In genomic region chr11:60835472-60835871, GRCh38 we compare ENCODE assay signal across 14 cellular contexts. TPM values are rescaled to one million over a fixed set of nuclear protein-coding genes. Genes with fewer than 3 reads are reported as not detected.
DNase-seq lines count a peak whose midpoint lies in the region; ATAC-seq and TF ChIP-seq lines count a peak whose summit lies in the region.
"Had no signal": no experiment of that assay in that cellular context is flagged by ENCODE, and none has a peak within 500 bp of the region (broad histone marks: within the 10 kb centered on the region; RNA-seq: fewer than 3 reads in every experiment).

No MANE protein-coding gene starts in this region.

- peak overlapping the region; percentile 18 for H3K4me2 ChIP-seq in GM23248 (ENCODE audit: unreplicated experiment)
- H3K4me2 ChIP-seq: BLaER1 had no signal

- no peak overlapping the region for H3K9ac ChIP-seq in GM23248
- H3K9ac ChIP-seq: BLaER1 had no signal

- TF ChIP-seq POLR2A in right lobe of liver (IDR thresholded peaks at IDR 0.05) (no peak), esophagus muscularis mucosa (IDR thresholded peaks at IDR 0.05; ENCODE audit: low read depth) (no peak)

- H4K20me1 ChIP-seq in GM23248 (ENCODE audit: insufficient read depth) = no peaks in the 10 kb centered on the region
- H4K20me1 ChIP-seq: BLaER1 had no signal

- H3K4me1 ChIP-seq in GM23248 (ENCODE audit: insufficient read depth) (peaks cover 8% of the 10 kb centered on the region; the same call in 1 of the 2 replicates), right lobe of liver (no peaks in the 10 kb centered on the region), esophagus muscularis mucosa (peaks cover 2 to 7% (median 5%) of the 10 kb centered on the region in 4 donors)
- H3K4me1 ChIP-seq: body of pancreas had no signal

- peak; percentile 5 to 48 (median 36) for ATAC-seq in right lobe of liver
- ATAC-seq: body of pancreas; effector memory CD8-positive, alpha-beta T cell had no signal

- H3K4me3 ChIP-seq in GM23248 (no peak overlapping the region), right lobe of liver (no peak overlapping the region), esophagus muscularis mucosa (no peak overlapping the region)
- H3K4me3 ChIP-seq: BLaER1, body of pancreas, SK-N-MC had no signal

- peaks cover 6% of the 10 kb centered on the region; the same call in 1 of the 2 replicates for H3K27me3 ChIP-seq in GM23248 (replicated peaks; ENCODE audit: insufficient read depth)
- H3K27me3 ChIP-seq in right lobe of liver = no peaks in the 10 kb centered on the region
- peaks cover 0 to 7% (median 0%) of the 10 kb centered on the region in 4 donors for H3K27me3 ChIP-seq in esophagus muscularis mucosa
- H3K27me3 ChIP-seq: BLaER1, body of pancreas had no signal

- no peaks in the 10 kb centered on the region for H3K79me2 ChIP-seq in GM23248 (ENCODE audit: insufficient read depth)

- H3K9me3 ChIP-seq in GM23248 (ENCODE audit: low read depth) (no peaks in the 10 kb centered on the region), right lobe of liver (no peaks in the 10 kb centered on the region), esophagus muscularis mucosa (no peaks in the 10 kb centered on the region)
- H3K9me3 ChIP-seq: BLaER1, body of pancreas had no signal

- TF ChIP-seq CTCF in C4-2B (conservative IDR thresholded peaks at IDR 0.05) (no peak), VCaP (conservative IDR thresholded peaks at IDR 0.05) (no peak), right lobe of liver (IDR thresholded peaks at IDR 0.05) (no peak), esophagus muscularis mucosa (IDR thresholded peaks at IDR 0.05) (no peak)

- H3K27ac ChIP-seq in C4-2B (peak overlapping the region; percentile 75), GM23248 (no peak overlapping the region), VCaP (peak overlapping the region; percentile 92), right lobe of liver (no peak overlapping the region), esophagus muscularis mucosa (replicated peaks in 1 of 4) (no peak overlapping the region)
- H3K27ac ChIP-seq: BLaER1, SK-N-MC had no signal

- H3K36me3 ChIP-seq in GM23248 (ENCODE audit: low read depth) = no peaks in the 10 kb centered on the region
- no peaks in the 10 kb centered on the region for H3K36me3 ChIP-seq in right lobe of liver
- no peaks in the 10 kb centered on the region for H3K36me3 ChIP-seq in esophagus muscularis mucosa
- H3K36me3 ChIP-seq: BLaER1 had no signal

- intact Hi-C loops in right lobe of liver (cut with DNase I) (no loop called here), esophagus muscularis mucosa (cut with DNase I) (loop anchor here (10.0 kb wide), 1 partner anchor 329 kb away; the partner anchor contains the start of gene VPS37C)

- peaks cover 9% of the 10 kb centered on the region for H3F3A ChIP-seq in GM23248 (ENCODE audit: insufficient read depth)

- no peak for TF ChIP-seq EP300 in esophagus muscularis mucosa (IDR thresholded peaks at IDR 0.05)

- peak overlapping the region; percentile 62 for H2AFZ ChIP-seq in GM23248

- H3K9me2 ChIP-seq in GM23248 (ENCODE audit: insufficient read depth) = no peaks in the 10 kb centered on the region

- 56 to 63% methylated on average over 3 of the region's 3 CpGs for WGBS in GM23248 (ENCODE audit: low coverage in 1 of 2, low lambda C conversion rate in 2 of 2, missing lambda C conversion rate in 2 of 2), 2 experiments
- whole genome bisulfite sequencing in right lobe of liver (ENCODE audit: insufficient coverage, low coverage, low lambda C conversion rate, missing lambda C conversion rate) = 43% methylated on average over 1 of the region's 3 CpGs
- 71% methylated on average over 3 of the region's 3 CpGs for WGBS in esophagus muscularis mucosa

- DNase-seq in GM23248 (no peak), right lobe of liver (no peak), activated T-cell treated with anti-CD3 and anti-CD28 coated beads for 4 hours (no peak), glomerular visceral epithelial cell (ENCODE audit: extremely low spot score) (no peak), esophagus muscularis mucosa (ENCODE audit: extremely low spot score) (no peak)
- DNase-seq: body of pancreas; effector memory CD8-positive, alpha-beta T cell; NCI-H2081 had no signal

- in situ Hi-C loops in GM23248 (cut with MboI) = loop anchor here (10.0 kb wide), 1 partner anchor 59 kb away; no protein-coding TSS in a partner anchor

RNA-seq across cellular contexts. Expression of gene CCDC86, which starts 6.4 kb away (rescaled TPM):
- total RNA-seq in GM23248 (2014; rRNA removed; shearing (Covaris generic)) = 8.2 and 10.7 TPM in 2 replicates
- polyA plus RNA-seq in GM23248 (2016; fragmentation: Nextera tagmentation; extraction: Ambion mirVana) = 37.6 and 38.0 TPM in 2 replicates
- total RNA-seq in right lobe of liver (10 to 100 TPM in 2 of 6 experiments, 1 to 10 TPM in 4; 4.9 to 17.8 (median 8.6) TPM), esophagus muscularis mucosa (10 to 100 TPM; 11.6 to 29.5 (median 21.8) TPM)

RNA-seq across cellular contexts. Expression of gene PTGDR2, which starts 20.3 kb away (rescaled TPM):
- total RNA-seq in GM23248 (2014; rRNA removed; shearing (Covaris generic)) = not detected in 2 replicates
- polyA plus RNA-seq in GM23248 (2016; fragmentation: Nextera tagmentation; extraction: Ambion mirVana) = 0.06 TPM in 2 replicates
- under 1 TPM in 5 of 6 experiments, not detected in 1; 0.07 to 0.18 (median 0.12) TPM for total RNA-seq in right lobe of liver
- total RNA-seq in esophagus muscularis mucosa = 1 to 10 TPM in 3 of 4 donors, under 1 TPM in 1; 0.33 to 2.9 (median 1.8) TPM
- total RNA-seq: G401 had no signal

RNA-seq across cellular contexts. Expression of gene ZP1, which starts 31.9 kb away (rescaled TPM):
- 1.3 and 5.3 TPM in 2 replicates for total RNA-seq in GM23248 (2014; rRNA removed; shearing (Covaris generic))
- polyA plus RNA-seq in GM23248 (2016; fragmentation: Nextera tagmentation; extraction: Ambion mirVana) = 0.51 and 1.0 TPM in 2 replicates
- not detected for total RNA-seq in right lobe of liver
- under 1 TPM in 1 of 4 donors, not detected in 3; 0.26 TPM for total RNA-seq in esophagus muscularis mucosa
- total RNA-seq: activated CD8-positive, alpha-beta memory T cell treated with anti-CD3 and anti-CD28 coated beads for 36 hours; body of pancreas; G401 had no signal

RNA-seq across cellular contexts. Expression of gene MS4A10, which starts 50.3 kb away (rescaled TPM):
- total RNA-seq in GM23248 (2014; rRNA removed; shearing (Covaris generic)) = not detected in 2 replicates
- not detected in 2 replicates for polyA plus RNA-seq in GM23248 (2016; fragmentation: Nextera tagmentation; extraction: Ambion mirVana)
- total RNA-seq in right lobe of liver = not detected
- not detected for total RNA-seq in esophagus muscularis mucosa
- total RNA-seq: activated CD8-positive, alpha-beta memory T cell treated with anti-CD3 and anti-CD28 coated beads for 36 hours; body of pancreas; G401 had no signal

Comparison
In these comparisons a context has a peak if more than half of its experiments do, and no peak if none do; other contexts are left out.
1. H3K27ac ChIP-seq: peak in C4-2B (single experiment) and VCaP (single experiment); none in GM23248 (single experiment), right lobe of liver (0 of 3) and esophagus muscularis mucosa (0 of 4).